Comparison of ENCODE assay signal across 9 cellular contexts in the genomic region with DNA sequence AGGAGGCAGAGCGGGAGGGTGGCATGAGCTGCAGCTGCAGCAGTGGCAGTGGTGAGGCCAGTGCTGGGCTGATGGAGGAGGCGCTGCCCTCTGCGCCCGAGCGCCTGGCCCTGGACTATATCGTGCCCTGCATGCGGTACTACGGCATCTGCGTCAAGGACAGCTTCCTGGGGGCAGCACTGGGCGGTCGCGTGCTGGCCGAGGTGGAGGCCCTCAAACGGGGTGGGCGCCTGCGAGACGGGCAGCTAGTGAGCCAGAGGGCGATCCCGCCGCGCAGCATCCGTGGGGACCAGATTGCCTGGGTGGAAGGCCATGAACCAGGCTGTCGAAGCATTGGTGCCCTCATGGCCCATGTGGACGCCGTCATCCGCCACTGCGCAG. TPM values are rescaled to one million over a fixed set of nuclear protein-coding genes. Genes with fewer than 3 reads are reported as not detected.
DNase-seq lines count a peak whose midpoint lies in the region; ATAC-seq and TF ChIP-seq lines count a peak whose summit lies in the region.
"Had no signal": no experiment of that assay in that cellular context is flagged by ENCODE, and none has a peak within 500 bp of the region (broad histone marks: within the 10 kb centered on the region; RNA-seq: fewer than 3 reads in every experiment).

No MANE protein-coding gene starts in this region.

- no peaks in the 10 kb centered on the region for H3K27me3 ChIP-seq in GM06990 (replicated peaks; ENCODE audit: control insufficient read depth, insufficient read depth, low read length)
- H3K27me3 ChIP-seq in fibroblast of lung (ENCODE audit: control insufficient read depth, insufficient read depth, low read length): no peaks in the 10 kb centered on the region

- peak overlapping the region; percentile 93 for H3K4me3 ChIP-seq in GM06990 (replicated peaks; ENCODE audit: low read depth, low read length)
- H3K4me3 ChIP-seq in fibroblast of lung (replicated peaks in 1 of 4; ENCODE audit: control extremely low read depth in 1 of 4, insufficient read depth in 1 of 4, low read depth in 3 of 4, low read length in 4 of 4): peak overlapping the region; percentile 22 to 83 (median 80)
- peak overlapping the region; percentile 3 for H3K4me3 ChIP-seq in skeletal muscle cell (ENCODE audit: low read depth, low read length)

- TF ChIP-seq CTCF in GM06990 (IDR thresholded peaks at IDR 0.05; ENCODE audit: insufficient read depth, low read length, poor library complexity, severe bottlenecking) (no peak), fibroblast of lung (conservative IDR thresholded peaks at IDR 0.05 in 1 of 2, IDR thresholded peaks at IDR 0.05 in 1 of 2; ENCODE audit: low read depth in 1 of 2, low read length in 2 of 2) (no peak)

- no peaks in the 10 kb centered on the region for H3K27me3 Mint-ChIP-seq in T-helper 17 cell

- peak overlapping the region; percentile 98 for H3K4me3 Mint-ChIP-seq in T-helper 17 cell

- H4K20me1 ChIP-seq in fibroblast of lung (ENCODE audit: control insufficient read depth, extremely low read depth, insufficient read depth, low read length): peaks cover 4% of the 10 kb centered on the region

- H3K79me2 ChIP-seq in fibroblast of lung (ENCODE audit: control insufficient read depth, insufficient read depth, low read length): peaks cover 65% of the 10 kb centered on the region

- no peak overlapping the region for H2AFZ ChIP-seq in fibroblast of lung (ENCODE audit: low read length)

- DNase-seq in GM06990 (ENCODE audit: extremely low read depth, insufficient read length) (no peak), T-helper 17 cell (no peak), fibroblast of lung (ENCODE audit: low read depth in 2 of 2) (no peak), skeletal muscle cell (ENCODE audit: low read depth) (no peak), cerebellar nuclear complex (lab: John Stamatoyannopoulos, UW) (no peak), COR-L47 (lab: John Stamatoyannopoulos, UW) (no peak), ecto neural progenitor cell (ENCODE audit: low spot score) (no peak)

- ATAC-seq in T-helper 17 cell (no peak), HG03571 (IDR thresholded peaks at IDR 0.05; ENCODE audit: unreplicated experiment) (no peak)
- ATAC-seq: right cardiac atrium had no signal

- H3K9me3 ChIP-seq in T-helper 17 cell (ENCODE audit: control insufficient read depth, low read length, poor library complexity, severe bottlenecking) (no peaks in the 10 kb centered on the region), fibroblast of lung (ENCODE audit: control insufficient read depth, insufficient read depth, low read depth, low read length) (no peaks in the 10 kb centered on the region)

- no peak overlapping the region for H3K9ac ChIP-seq in fibroblast of lung (ENCODE audit: insufficient read depth, low read length)

- peaks cover 45% of the 10 kb centered on the region for H3K4me1 ChIP-seq in fibroblast of lung (ENCODE audit: control insufficient read depth, extremely low read depth, insufficient read depth, low read length)

- H3K27ac ChIP-seq in fibroblast of lung (ENCODE audit: insufficient read depth, low read length): no peak overlapping the region

- peaks cover 23% of the 10 kb centered on the region for H3K36me3 ChIP-seq in GM06990 (ENCODE audit: control insufficient read depth, insufficient read depth, low read length)
- H3K36me3 ChIP-seq in fibroblast of lung (ENCODE audit: control insufficient read depth, insufficient read depth, low read length): peaks cover 24% of the 10 kb centered on the region

- peaks cover 12% of the 10 kb centered on the region for H3K36me3 Mint-ChIP-seq in T-helper 17 cell (ENCODE audit: low read depth)

- peak overlapping the region; percentile 98 for H3K27ac Mint-ChIP-seq in T-helper 17 cell

- peaks cover 63% of the 10 kb centered on the region for H3K4me1 Mint-ChIP-seq in T-helper 17 cell

- H3K4me2 ChIP-seq in fibroblast of lung (ENCODE audit: extremely low read depth, insufficient read depth, low read length): peak overlapping the region; percentile 92

RNA-seq across cellular contexts. Expression of a gene that starts 2.0 kb away (rescaled TPM):
- total RNA-seq in T-helper 17 cell: 100 to 1,000 TPM; 112 to 131 TPM
- 83.2 and 106 TPM in 2 replicates for total RNA-seq in fibroblast of lung
- 27.3 and 33.9 TPM in 2 replicates for polyA plus RNA-seq in fibroblast of lung
- polyA plus RNA-seq in fibroblast of lung (2012): 64.9 and 89.0 TPM in 2 replicates
- 111 and 230 TPM in 2 replicates for polyA minus RNA-seq in fibroblast of lung (ENCODE audit: low replicate concordance)

RNA-seq across cellular contexts. Expression of a gene that starts 22.9 kb away (rescaled TPM):
- 10 to 100 TPM; 52.4 to 55.4 TPM for total RNA-seq in T-helper 17 cell
- total RNA-seq in fibroblast of lung: 4.4 and 10.6 TPM in 2 replicates
- polyA plus RNA-seq in fibroblast of lung: 11.8 and 12.8 TPM in 2 replicates
- polyA plus RNA-seq in fibroblast of lung (2012): 24.0 and 26.1 TPM in 2 replicates
- 20.2 and 33.3 TPM in 2 replicates for polyA minus RNA-seq in fibroblast of lung (ENCODE audit: low replicate concordance)

RNA-seq across cellular contexts. Expression of a gene that starts 25.7 kb away (rescaled TPM):
- not detected for total RNA-seq in T-helper 17 cell
- 0.26 TPM in 1 of 2 replicates, not detected in the other for total RNA-seq in fibroblast of lung
- 0.99 TPM in 1 of 2 replicates, not detected in the other for polyA plus RNA-seq in fibroblast of lung
- polyA plus RNA-seq in fibroblast of lung (2012): 2.0 TPM in 1 of 2 replicates, not detected in the other
- 2.2 TPM in 1 of 2 replicates, not detected in the other for polyA minus RNA-seq in fibroblast of lung (ENCODE audit: low replicate concordance)

RNA-seq across cellular contexts. Expression of a gene that starts 49.3 kb away (rescaled TPM):
- total RNA-seq in T-helper 17 cell (not detected), fibroblast of lung (not detected in 2 replicates)
- not detected in 2 replicates for polyA plus RNA-seq in fibroblast of lung
- not detected in 2 replicates for polyA plus RNA-seq in fibroblast of lung (2012)
- not detected in 2 replicates for polyA minus RNA-seq in fibroblast of lung (ENCODE audit: low replicate concordance)
- total RNA-seq: right cardiac atrium had no signal
- polyA plus RNA-seq: right cardiac atrium had no signal

RNA-seq across cellular contexts. Expression of a gene that starts 50.0 kb away (rescaled TPM):
- total RNA-seq in T-helper 17 cell (10 to 100 TPM; 67.3 to 81.8 TPM), fibroblast of lung (22.1 and 41.9 TPM in 2 replicates)
- polyA plus RNA-seq in fibroblast of lung: 74.4 and 134 TPM in 2 replicates
- polyA plus RNA-seq in fibroblast of lung (2012): 54.5 and 108 TPM in 2 replicates
- polyA minus RNA-seq in fibroblast of lung (ENCODE audit: low replicate concordance): 179 and 323 TPM in 2 replicates

Comparison
In these comparisons a context has a peak if more than half of its experiments do, and no peak if none do; other contexts are left out.
1. H3K4me3 ChIP-seq: peak in every context shown above with its lines; median percentile 93 in GM06990; 80 in fibroblast of lung; 3 in skeletal muscle cell.